ENCODE assay signal across 13 cellular contexts in genomic region chr12:113260636-113261300, GRCh38. TPM values are rescaled to one million over a fixed set of nuclear protein-coding genes. Genes with fewer than 3 reads are reported as not detected.
DNase-seq lines count a peak whose midpoint lies in the region; ATAC-seq and TF ChIP-seq lines count a peak whose summit lies in the region.
"Had no signal": no experiment of that assay in that cellular context is flagged by ENCODE, and none has a peak within 500 bp of the region (broad histone marks: within the 10 kb centered on the region; RNA-seq: fewer than 3 reads in every experiment).

No MANE protein-coding gene starts in this region.

- DNase-seq in heart right ventricle (no peak), Right ventricle myocardium superior (no peak), caudate nucleus (lab: John Stamatoyannopoulos, UW) (no peak), upper lobe of right lung (no peak), NCI-H774 (lab: John Stamatoyannopoulos, UW) (no peak), endothelial cell (ENCODE audit: low spot score) (no peak), pons (ENCODE audit: low spot score) (no peak)
- DNase-seq in naive thymus-derived CD8-positive, alpha-beta T cell = no peak
- DNase-seq: cerebellar nuclear complex, NCI-H1417 treated with DMSO at 0.1 percent for 48 hours, NCI-H524 treated with DMSO at 0.1 percent for 48 hours, SHP77 had no signal

- H3K36me3 ChIP-seq in heart right ventricle (peaks cover 0 to 55% (median 6%) of the 10 kb centered on the region in 9 donors), upper lobe of right lung (peaks cover 6% of the 10 kb centered on the region)

- H3K9me3 Mint-ChIP-seq in naive thymus-derived CD8-positive, alpha-beta T cell = peaks cover 0 to 2% (median 0%) of the 10 kb centered on the region in 9 donors
- no peaks in the 10 kb centered on the region for H3K9me3 Mint-ChIP-seq in endothelial cell (ENCODE audit: unreplicated experiment)

- H3K27me3 Mint-ChIP-seq in naive thymus-derived CD8-positive, alpha-beta T cell = no peaks in the 10 kb centered on the region
- H3K27me3 Mint-ChIP-seq in endothelial cell (ENCODE audit: unreplicated experiment) = no peaks in the 10 kb centered on the region

- H3K36me3 Mint-ChIP-seq in naive thymus-derived CD8-positive, alpha-beta T cell = peaks cover 0 to 4% (median 0%) of the 10 kb centered on the region in 3 donors
- H3K36me3 Mint-ChIP-seq in endothelial cell (ENCODE audit: low read depth, unreplicated experiment) = no peaks in the 10 kb centered on the region

- H3K4me1 Mint-ChIP-seq in naive thymus-derived CD8-positive, alpha-beta T cell = peaks cover 14 to 48% (median 39%) of the 10 kb centered on the region in 4 donors
- H3K4me1 Mint-ChIP-seq in endothelial cell (ENCODE audit: unreplicated experiment) = peaks cover 20% of the 10 kb centered on the region

- TF ChIP-seq CTCF in heart right ventricle (IDR thresholded peaks at IDR 0.05) (no peak), upper lobe of right lung (IDR thresholded peaks at IDR 0.05) (no peak), endothelial cell (IDR thresholded peaks at IDR 0.05; ENCODE audit: unreplicated experiment) (no peak)

- H3K27ac ChIP-seq in heart right ventricle = peak overlapping the region; percentile 39 to 89 (median 80)
- H3K27ac ChIP-seq in caudate nucleus (ENCODE audit: low read depth, low read length) = peak overlapping the region; percentile 93
- H3K27ac ChIP-seq in upper lobe of right lung = peak overlapping the region; percentile 79

- POLR2A ChIA-PET in naive thymus-derived CD8-positive, alpha-beta T cell (lab: Charles Lee) = interaction anchor here (1.8 to 2.3 kb wide), 2 partner anchors 38 to 53 kb away, joined by 5 to 12 read pairs; no protein-coding TSS in a partner anchor

- intact Hi-C loops in heart right ventricle (cut with DNase I) (loop anchor here in 1 of 10 donors (5.0 kb wide), 1 partner anchor 38 kb away; the partner anchor contains the start of gene TPCN1), Right ventricle myocardium superior (cut with DNase I) (loop anchor here (5.0 kb wide), 1 partner anchor 63 kb away; no protein-coding TSS in a partner anchor), upper lobe of right lung (cut with DNase I) (no loop called here)

- H3K4me3 ChIP-seq in heart right ventricle (no peak overlapping the region), upper lobe of right lung (no peak overlapping the region)

- peaks cover 15 to 54% (median 49%) of the 10 kb centered on the region in 9 donors for H3K4me1 ChIP-seq in heart right ventricle
- peaks cover 38% of the 10 kb centered on the region for H3K4me1 ChIP-seq in upper lobe of right lung

- H3K4me3 Mint-ChIP-seq in naive thymus-derived CD8-positive, alpha-beta T cell = no peak overlapping the region
- H3K4me3 Mint-ChIP-seq in endothelial cell (ENCODE audit: unreplicated experiment) = no peak overlapping the region

- H3K9me3 ChIP-seq in heart right ventricle (no peaks in the 10 kb centered on the region), upper lobe of right lung (no peaks in the 10 kb centered on the region)

- peak overlapping the region in 9 of 10 donors; percentile 3 to 95 (median 90) for H3K27ac Mint-ChIP-seq in naive thymus-derived CD8-positive, alpha-beta T cell
- H3K27ac Mint-ChIP-seq in endothelial cell (ENCODE audit: unreplicated experiment) = no peak overlapping the region

- ATAC-seq in heart right ventricle (peak in 1 of 8 donors; percentile 3), Right ventricle myocardium superior (ENCODE audit: poor library complexity) (no peak), upper lobe of right lung (no peak)
- ATAC-seq in naive thymus-derived CD8-positive, alpha-beta T cell = no peak
- ATAC-seq: HCT116 had no signal

- 65 to 70% methylated on average over 12 of the region's 12 CpGs for WGBS in heart right ventricle, 2 donors

- no peaks in the 10 kb centered on the region for H3K27me3 ChIP-seq in heart right ventricle
- no peaks in the 10 kb centered on the region for H3K27me3 ChIP-seq in upper lobe of right lung

RNA-seq across cellular contexts. Expression of gene TPCN1, which starts 39.5 kb away (rescaled TPM):
- total RNA-seq in heart right ventricle (100 to 1,000 TPM in 8 of 10 donors, 10 to 100 TPM in 2; 81.9 to 163 (median 127) TPM), Right ventricle myocardium superior (128 TPM), upper lobe of right lung (51.9 TPM), endothelial cell (ENCODE audit: unreplicated experiment) (8.4 TPM)
- 100 to 1,000 TPM in 1 of 2 donors, 10 to 100 TPM in 1; 16.4 to 147 TPM for polyA plus RNA-seq in heart right ventricle
- 10 to 100 TPM; 81.2 to 83.0 TPM for total RNA-seq in naive thymus-derived CD8-positive, alpha-beta T cell
- 10 to 100 TPM in 2 of 3 donors, 1 to 10 TPM in 1; 6.7 to 16.5 (median 11.0) TPM for polyA plus RNA-seq in naive thymus-derived CD8-positive, alpha-beta T cell
